ENCODE assay signal across 7 cellular contexts in the genomic region with DNA sequence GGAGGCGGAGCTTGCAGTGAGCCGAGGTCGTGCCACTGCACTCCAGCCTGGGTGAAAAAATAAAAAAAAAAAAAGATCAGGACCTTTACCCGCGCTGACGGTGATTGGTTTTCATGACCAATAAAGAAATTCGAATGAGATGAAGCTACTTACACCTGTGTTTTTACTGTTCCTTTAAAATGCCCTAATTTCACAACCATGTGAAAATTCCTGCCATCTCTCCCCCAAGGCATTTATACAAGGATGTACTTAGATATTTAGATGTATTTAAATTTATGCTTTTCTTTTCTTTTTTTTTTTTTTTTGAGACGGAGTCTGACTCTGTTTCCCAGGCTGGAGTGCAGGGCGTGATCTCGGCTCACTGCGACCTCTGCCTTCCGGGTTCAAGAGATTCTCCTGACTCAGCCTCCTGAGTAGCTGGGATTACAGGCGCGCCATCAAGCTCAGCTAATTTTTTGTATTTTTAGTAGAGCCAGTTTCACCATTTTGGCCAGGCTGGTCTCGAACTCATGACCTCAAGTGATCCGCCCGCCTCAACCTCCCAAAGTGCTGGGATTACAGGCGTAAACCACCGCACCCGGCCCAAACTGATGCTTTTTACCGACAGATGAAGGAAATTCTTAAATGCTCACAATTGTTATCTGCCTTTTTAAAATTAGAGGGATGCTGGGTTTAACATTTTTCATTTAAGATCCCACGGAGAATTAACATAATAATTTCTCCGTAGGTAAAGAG. TPM values are rescaled to one million over a fixed set of nuclear protein-coding genes. Genes with fewer than 3 reads are reported as not detected.
DNase-seq lines count a peak whose midpoint lies in the region; ATAC-seq and TF ChIP-seq lines count a peak whose summit lies in the region.

No MANE protein-coding gene starts in this region.

- peak overlapping the region; percentile 92 for H2AFZ ChIP-seq in GM23248

- no peak for TF ChIP-seq POLR2A in spleen (IDR thresholded peaks at IDR 0.05)

- TF ChIP-seq CTCF in fibroblast of mammary gland (conservative IDR thresholded peaks at IDR 0.05; ENCODE audit: control insufficient read depth, insufficient read depth, low read depth, low read length): no peak
- TF ChIP-seq CTCF in spleen (IDR thresholded peaks at IDR 0.05 in 8 of 11, conservative IDR thresholded peaks at IDR 0.05 in 3 of 11): no peak

- ATAC-seq in HG03280 (IDR thresholded peaks at IDR 0.05; ENCODE audit: unreplicated experiment): no peak

- peak overlapping the region; percentile 71 for H3K4me2 ChIP-seq in GM23248 (ENCODE audit: unreplicated experiment)

- peak overlapping the region; percentile 81 for H3K4me3 ChIP-seq in GM23248
- H3K4me3 ChIP-seq in fibroblast of mammary gland (ENCODE audit: control insufficient read depth, low read depth, low read length): peak overlapping the region; percentile 72
- peak overlapping the region in 5 of 8 donors; percentile 43 to 69 (median 45) for H3K4me3 ChIP-seq in spleen

- no peaks in the 10 kb centered on the region for H3K79me2 ChIP-seq in GM23248 (ENCODE audit: insufficient read depth)

- H3K9me3 ChIP-seq in GM23248 (ENCODE audit: low read depth) (no peaks in the 10 kb centered on the region), spleen (no peaks in the 10 kb centered on the region)

- intact Hi-C loops in spleen (cut with DNase I; ENCODE audit: low total_unique reads): no loop called here

- peak overlapping the region; percentile 89 for H3K9ac ChIP-seq in GM23248

- 66 to 73% methylated on average over 23 of the region's 23 CpGs for WGBS in GM23248 (ENCODE audit: low coverage in 1 of 2, low lambda C conversion rate in 2 of 2, missing lambda C conversion rate in 2 of 2), 2 experiments
- WGBS in spleen, 5 donors: 80 to 84% (median 83%) methylated on average over 23 of the region's 23 CpGs

- no peaks in the 10 kb centered on the region for H3K36me3 ChIP-seq in GM23248 (ENCODE audit: low read depth)
- H3K36me3 ChIP-seq in spleen: peaks cover 0 to 4% (median 0%) of the 10 kb centered on the region in 6 donors

- H3K4me1 ChIP-seq in GM23248 (ENCODE audit: insufficient read depth): peaks cover 4% of the 10 kb centered on the region; the same call in 1 of the 2 replicates
- H3K4me1 ChIP-seq in spleen: peaks cover 14 to 43% (median 32%) of the 10 kb centered on the region in 6 donors

- H3F3A ChIP-seq in GM23248 (ENCODE audit: insufficient read depth): peaks cover 8% of the 10 kb centered on the region; the same call in 1 of the 2 replicates

- no peaks in the 10 kb centered on the region for H3K9me2 ChIP-seq in GM23248 (ENCODE audit: insufficient read depth)

- H3K27me3 ChIP-seq in GM23248 (replicated peaks; ENCODE audit: insufficient read depth) (no peaks in the 10 kb centered on the region), spleen (replicated peaks in 1 of 7) (no peaks in the 10 kb centered on the region)

- H3K27ac ChIP-seq in GM23248: no peak overlapping the region
- H3K27ac ChIP-seq in spleen: peak overlapping the region in 7 of 8 donors; percentile 91 to 98 (median 94)

- H4K20me1 ChIP-seq in GM23248 (ENCODE audit: insufficient read depth): no peaks in the 10 kb centered on the region

- in situ Hi-C loops in GM23248 (cut with MboI): no loop called here

- DNase-seq in GM23248: no peak
- peak; percentile 1 for DNase-seq in RPMI7951 (ENCODE audit: low read depth)
- no peak for DNase-seq in fibroblast of mammary gland (ENCODE audit: low read depth)
- DNase-seq in spleen: no peak
- DNase-seq in glomerular visceral epithelial cell (ENCODE audit: extremely low spot score): no peak
- DNase-seq in cerebellar nuclear complex (lab: John Stamatoyannopoulos, UW): no peak

RNA-seq across cellular contexts. Expression of gene PHYH, which starts 3.1 kb away (rescaled TPM):
- 13.4 and 19.1 TPM in 2 replicates for total RNA-seq in GM23248 (2014; rRNA removed; shearing (Covaris generic))
- 29.7 and 30.8 TPM in 2 replicates for polyA plus RNA-seq in GM23248 (2016; fragmentation: Nextera tagmentation; extraction: Ambion mirVana)
- 27.8 and 30.2 TPM in 2 replicates for total RNA-seq in RPMI7951 (2014; rRNA removed; shearing (Covaris generic))
- total RNA-seq in spleen: 10 to 100 TPM in 6 of 7 donors, 1 to 10 TPM in 1; 9.8 to 30.5 (median 14.7) TPM
- polyA plus RNA-seq in spleen: 10 to 100 TPM; 10.6 to 22.4 (median 12.5) TPM

RNA-seq across cellular contexts. Expression of gene SEPHS1, which starts 45.1 kb away (rescaled TPM):
- 34.0 and 35.0 TPM in 2 replicates for total RNA-seq in GM23248 (2014; rRNA removed; shearing (Covaris generic))
- polyA plus RNA-seq in GM23248 (2016; fragmentation: Nextera tagmentation; extraction: Ambion mirVana) (16.2 and 16.6 TPM in 2 replicates), spleen (10 to 100 TPM; 15.4 to 23.5 (median 19.0) TPM)
- 60.7 and 65.6 TPM in 2 replicates for total RNA-seq in RPMI7951 (2014; rRNA removed; shearing (Covaris generic))
- total RNA-seq in spleen: 10 to 100 TPM; 25.2 to 44.0 (median 31.4) TPM
